Comparison of ENCODE assay signal across 8 cellular contexts in the genomic region with DNA sequence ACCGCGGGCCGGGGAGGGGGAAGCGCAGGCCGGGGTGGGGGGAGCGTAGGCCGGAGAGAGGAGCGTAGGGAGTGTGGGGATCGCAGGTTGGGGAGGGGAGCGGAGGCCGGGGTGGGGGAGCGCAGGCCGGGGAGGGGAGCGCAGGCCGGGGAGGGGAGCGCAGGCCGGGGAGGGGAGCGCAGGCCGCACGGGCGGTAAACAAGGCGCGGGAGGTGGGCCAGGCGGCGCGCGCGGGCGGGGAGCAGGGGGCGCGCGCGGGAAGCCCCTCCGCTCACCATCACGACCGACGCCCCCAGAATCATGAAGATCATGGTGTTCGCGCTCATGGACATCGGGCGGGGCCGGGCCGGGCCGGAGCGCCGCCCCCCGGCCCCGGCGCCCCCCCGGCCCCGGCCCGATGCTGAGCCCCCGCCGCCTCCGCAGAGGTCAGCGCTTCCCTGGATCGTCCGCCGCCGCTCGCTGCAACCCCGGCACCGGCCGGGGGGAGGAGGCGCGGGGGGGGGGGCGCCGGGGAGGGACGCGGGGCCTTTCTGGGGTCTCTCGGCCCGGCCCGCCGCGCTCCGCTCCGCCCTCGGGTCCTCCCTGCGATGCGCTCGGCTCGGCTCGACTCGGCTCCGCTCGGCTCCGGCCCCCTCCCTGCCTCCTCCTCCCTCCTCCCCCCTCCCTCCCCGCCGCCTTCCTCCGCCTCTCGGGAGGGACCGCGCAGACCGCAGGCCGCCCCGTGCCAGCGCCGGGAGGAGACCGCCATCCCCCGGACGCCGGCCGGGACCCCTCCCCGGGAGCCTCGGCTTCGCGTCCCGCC. TPM values are rescaled to one million over a fixed set of nuclear protein-coding genes. Genes with fewer than 3 reads are reported as not detected.
DNase-seq lines count a peak whose midpoint lies in the region; ATAC-seq and TF ChIP-seq lines count a peak whose summit lies in the region.

A gene (minus strand): TSS at position 610 of the 802 bp plus-strand sequence. CDS start 278 bp downstream, at position 332.

- no peak for TF ChIP-seq CTCF in WI38 (IDR thresholded peaks at IDR 0.05; ENCODE audit: low read depth, low read length)
- no peak for TF ChIP-seq CTCF in spleen (IDR thresholded peaks at IDR 0.05 in 8 of 11, conservative IDR thresholded peaks at IDR 0.05 in 3 of 11)
- no peak for TF ChIP-seq CTCF in MCF 10A (IDR thresholded peaks at IDR 0.05; ENCODE audit: unreplicated experiment)

- intact Hi-C loops in spleen (cut with DNase I; ENCODE audit: low total_unique reads) (no loop called here), MCF 10A (cut with micrococcal nuclease) (no loop called here)

- peak within 1 kb of the TSS; percentile 89 for H3K27ac ChIP-seq in caudate nucleus (ENCODE audit: low read depth, low read length)
- peak within 1 kb of the TSS in 7 of 8 donors; percentile 28 to 73 (median 46) for H3K27ac ChIP-seq in spleen

- no peaks in the 10 kb centered on the region for H3K9me3 Mint-ChIP-seq in MCF 10A (ENCODE audit: unreplicated experiment)

- ATAC-seq in GM18511 (IDR thresholded peaks at IDR 0.05; ENCODE audit: unreplicated experiment): no peak
- ATAC-seq in GM21423 (IDR thresholded peaks at IDR 0.05; ENCODE audit: unreplicated experiment): no peak

- H3K4me3 Mint-ChIP-seq in MCF 10A (ENCODE audit: unreplicated experiment): no peak within 1 kb of the TSS

- CTCF ChIA-PET in MCF 10A (lab: Yijun Ruan, JAX): no interaction called here

- H3K4me1 Mint-ChIP-seq in MCF 10A (ENCODE audit: insufficient read depth, unreplicated experiment): no peaks in the 10 kb centered on the region

- WGBS in spleen, 5 donors: 1 to 2% (median 1%) methylated on average over 17 to 100 of the region's 108 CpGs

- no peak for TF ChIP-seq POLR2A in spleen (IDR thresholded peaks at IDR 0.05)

- DNase-seq in caudate nucleus (lab: John Stamatoyannopoulos, UW): peak in 54 of 61 donors; percentile 15 to 86 (median 65)
- peak; percentile 95 for DNase-seq in iPS-NIHi11 (ENCODE audit: low spot score)
- DNase-seq in spleen: no peak
- no peak for DNase-seq in MCF 10A (ENCODE audit: unreplicated experiment)

- H3K4me1 ChIP-seq in ES-I3 (ENCODE audit: insufficient read depth, low read length) (no peaks in the 10 kb centered on the region), spleen (peaks cover 0 to 64% (median 28%) of the 10 kb centered on the region in 6 donors)

- POLR2A ChIA-PET in MCF 10A (lab: Yijun Ruan, JAX): no interaction called here

- no peaks in the 10 kb centered on the region for H3K27me3 Mint-ChIP-seq in MCF 10A (ENCODE audit: insufficient read depth, unreplicated experiment)

- H3K27me3 ChIP-seq in spleen (replicated peaks in 1 of 7): peaks cover 0 to 20% (median 0%) of the 10 kb centered on the region in 7 donors

- H3K36me3 ChIP-seq in ES-I3 (ENCODE audit: insufficient read depth, low read length): 0 out of 2 replicates have a peak, but pooled peaks cover 3% of the 10 kb centered on the region
- H3K36me3 ChIP-seq in spleen: peaks cover 0 to 54% (median 24%) of the 10 kb centered on the region in 6 donors

- peak within 1 kb of the TSS; percentile 62 for H3K4me3 ChIP-seq in WI38 (ENCODE audit: low read depth, low read length)
- H3K4me3 ChIP-seq in spleen: peak within 1 kb of the TSS; percentile 27 to 76 (median 44)

- peaks cover 33% of the 10 kb centered on the region for H3K36me3 Mint-ChIP-seq in MCF 10A (ENCODE audit: insufficient read depth, unreplicated experiment)

- no peak within 1 kb of the TSS for H3K27ac Mint-ChIP-seq in MCF 10A (ENCODE audit: low read depth, unreplicated experiment)

- no TSS peak for BruUV-seq in MCF 10A (replicated peaks; lab: Mats Ljungman, UMichigan)

- H3K9me3 ChIP-seq in ES-I3 (ENCODE audit: control insufficient read depth, insufficient read depth, low read length) (no peaks in the 10 kb centered on the region), spleen (no peaks in the 10 kb centered on the region)

- H3K9ac ChIP-seq in ES-I3 (ENCODE audit: low read depth, low read length): peak within 1 kb of the TSS; percentile 82

RNA-seq across cellular contexts. Expression of the gene that starts here (rescaled TPM):
- total RNA-seq in spleen (1 to 10 TPM in 6 of 7 donors, not detected in 1; 2.3 to 5.3 (median 2.7) TPM), MCF 10A (2022) (3.6 and 5.5 TPM in 2 replicates)
- 1 to 10 TPM in 2 of 3 donors, under 1 TPM in 1; 0.39 to 2.2 (median 1.5) TPM for polyA plus RNA-seq in spleen

Comparison
In these comparisons a context has a peak if more than half of its experiments do, and no peak if none do; other contexts are left out.
1. DNase-seq: peak in caudate nucleus (54 of 61) and iPS-NIHi11 (single experiment); none in spleen (single experiment) and MCF 10A (single experiment).